In genomic region chr3:138908815-138909214, GRCh38 we compare ENCODE assay signal across 1 cellular context.
TF ChIP-seq lines count a peak whose summit lies in the region.

No MANE protein-coding gene starts in this region.

TF ChIP-seq in K562, 482 proteins besides CTCF, POLR2A, EP300 and RAD21 (continued from another document):
- TF ChIP-seq PREB (CRISPR knock-in tag; IDR thresholded peaks at IDR 0.05) (no peak), ZNF584 (CRISPR knock-in tag; IDR thresholded peaks at IDR 0.05; ENCODE audit: low read depth) (no peak), JUN (IDR thresholded peaks at IDR 0.05; ENCODE audit: borderline replicate concordance, low read depth, low read length) (no peak), JUN (CRISPR knock-in tag; IDR thresholded peaks at IDR 0.05; ENCODE audit: borderline replicate concordance) (no peak), KLF1 (tag; IDR thresholded peaks at IDR 0.05) (no peak), RBM14 (IDR thresholded peaks at IDR 0.05; ENCODE audit: borderline replicate concordance, insufficient read depth, low read depth, low read length) (no peak), ZNF175 (CRISPR knock-in tag; IDR thresholded peaks at IDR 0.05; ENCODE audit: low read depth) (no peak), CEBPB (tag; IDR thresholded peaks at IDR 0.05) (0 out of 2 replicates have a peak, but pooled peaks have one; percentile 9), BHLHE40 (IDR thresholded peaks at IDR 0.05; ENCODE audit: low read length) (no peak), ATF3 (IDR thresholded peaks at IDR 0.05) (no peak), ATF3 (CRISPR knock-in tag; conservative IDR thresholded peaks at IDR 0.05) (no peak)
